8 cellular contexts compared by ENCODE assay signal in the genomic region with DNA sequence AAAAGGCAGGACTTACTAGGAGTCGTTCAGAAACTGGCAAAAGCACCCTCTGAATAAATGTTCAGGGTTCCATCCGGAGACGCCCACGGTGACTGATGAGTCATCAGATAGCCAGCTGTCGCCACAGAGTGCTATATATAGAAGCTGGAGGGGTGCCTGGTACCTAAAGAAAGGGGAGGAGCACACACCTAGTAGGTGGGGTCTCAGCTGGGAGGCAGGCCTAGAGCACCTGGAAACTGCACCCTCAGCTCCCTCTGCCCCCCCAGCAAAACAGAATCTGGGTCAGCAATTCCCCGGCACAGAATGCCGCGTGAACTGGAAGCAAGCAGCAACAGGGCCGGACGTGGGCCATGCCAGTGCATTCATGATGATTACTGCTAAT.
DNase-seq lines count a peak whose midpoint lies in the region; ATAC-seq and TF ChIP-seq lines count a peak whose summit lies in the region.

No MANE protein-coding gene starts in this region.

- H3K9ac ChIP-seq in MM.1S (ENCODE audit: low read length) = peak overlapping the region; percentile 100

- no peak for TF ChIP-seq POLR2A in uterus (IDR thresholded peaks at IDR 0.05)

- peaks cover 24% of the 10 kb centered on the region for H3F3A ChIP-seq in MM.1S (ENCODE audit: insufficient read depth, low read length)

- no peak for ATAC-seq in HG02884 (IDR thresholded peaks at IDR 0.05; ENCODE audit: unreplicated experiment)

- peaks cover 42% of the 10 kb centered on the region for H3K4me1 ChIP-seq in MM.1S (ENCODE audit: low read length)
- H3K4me1 ChIP-seq in uterus = no peaks in the 10 kb centered on the region

- no peak for TF ChIP-seq CTCF in MM.1S (IDR thresholded peaks at IDR 0.05; ENCODE audit: low read length)
- TF ChIP-seq CTCF in uterus (IDR thresholded peaks at IDR 0.05) = no peak

- H3K4me3 ChIP-seq in MM.1S (ENCODE audit: low read length) (peak overlapping the region; percentile 75), uterus (no peak overlapping the region)

- DNase-seq in GM03348 (ENCODE audit: low spot score) = peak; percentile 26
- DNase-seq in H4 (ENCODE audit: low spot score) = peak; percentile 63
- peak; percentile 94 for DNase-seq in MM.1S
- DNase-seq in T-helper 22 cell (ENCODE audit: low read depth) = peak; percentile 77
- DNase-seq in astrocyte of the hippocampus (ENCODE audit: low read depth, low spot score) = peak; percentile 28
- peak; percentile 48 for DNase-seq in retina
- DNase-seq in uterus = no peak

- peak overlapping the region; percentile 98 for H3K4me2 ChIP-seq in MM.1S (ENCODE audit: low read depth, low read length)

- intact Hi-C loops in uterus (cut with DNase I; ENCODE audit: low total_unique reads) = no loop called here

- H3K9me3 ChIP-seq in MM.1S (replicated peaks; ENCODE audit: insufficient read depth, low read length) (no peaks in the 10 kb centered on the region), uterus (no peaks in the 10 kb centered on the region)

- no peaks in the 10 kb centered on the region for H3K9me2 ChIP-seq in MM.1S (replicated peaks; ENCODE audit: insufficient read depth, low read length)

- no peaks in the 10 kb centered on the region for H3K27me3 ChIP-seq in MM.1S (replicated peaks; ENCODE audit: insufficient read depth, low read length)
- H3K27me3 ChIP-seq in uterus = no peaks in the 10 kb centered on the region

- H2AFZ ChIP-seq in MM.1S (ENCODE audit: low read length) = no peak overlapping the region

- no peaks in the 10 kb centered on the region for H4K20me1 ChIP-seq in MM.1S (ENCODE audit: insufficient read depth, low read length)

- H3K36me3 ChIP-seq in MM.1S (replicated peaks; ENCODE audit: insufficient read depth, low read length) = no peaks in the 10 kb centered on the region
- H3K36me3 ChIP-seq in uterus = no peaks in the 10 kb centered on the region

- H3K79me2 ChIP-seq in MM.1S (ENCODE audit: low read length) = peaks cover 32% of the 10 kb centered on the region

- H3K27ac ChIP-seq in MM.1S (ENCODE audit: low read length) = peak overlapping the region; percentile 100
- H3K27ac ChIP-seq in uterus = no peak overlapping the region

Comparison
In these comparisons a context has a peak if more than half of its experiments do, and no peak if none do; other contexts are left out.
1. DNase-seq: peak in GM03348 (single experiment), H4 (single experiment), MM.1S (single experiment), T-helper 22 cell (single experiment), astrocyte of the hippocampus (single experiment) and retina (single experiment); none in uterus (0 of 2).